15 cellular contexts compared by ENCODE assay signal in the genomic region with DNA sequence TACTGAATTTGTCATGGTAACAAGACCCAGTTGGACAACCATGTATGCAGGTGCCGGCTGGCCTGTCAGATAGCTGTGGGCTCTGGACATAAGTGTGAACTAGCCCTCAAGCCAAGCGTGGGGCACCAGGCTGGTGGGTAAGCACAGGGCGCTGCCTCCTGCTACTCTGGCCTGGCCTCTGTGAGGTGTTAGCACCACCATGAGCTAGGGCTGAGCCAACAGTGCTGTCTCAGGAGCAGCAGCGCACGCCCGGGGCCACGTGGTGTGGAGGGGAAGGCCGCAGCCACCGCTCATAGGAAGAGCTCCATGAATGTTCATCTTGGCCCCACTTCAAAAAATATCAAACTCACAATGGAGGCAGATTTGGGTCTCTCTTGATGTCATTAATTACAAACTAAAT. TPM values are rescaled to one million over a fixed set of nuclear protein-coding genes. Genes with fewer than 3 reads are reported as not detected.
DNase-seq lines count a peak whose midpoint lies in the region; ATAC-seq and TF ChIP-seq lines count a peak whose summit lies in the region.
"Had no signal": no experiment of that assay in that cellular context is flagged by ENCODE, and none has a peak within 500 bp of the region (broad histone marks: within the 10 kb centered on the region; RNA-seq: fewer than 3 reads in every experiment).

No MANE protein-coding gene starts in this region.

- no peaks in the 10 kb centered on the region for H3K36me3 ChIP-seq in prostate gland

- H3K4me1 ChIP-seq in prostate gland (replicated peaks): peaks cover 21% of the 10 kb centered on the region

- no peak overlapping the region for H3K4me3 ChIP-seq in prostate gland
- H3K4me3 ChIP-seq: A549, GM12878, GM23248, upper lobe of left lung had no signal

- no peaks in the 10 kb centered on the region for H3K9me3 Mint-ChIP-seq in activated CD8-positive, alpha-beta memory T cell treated with anti-CD3 and anti-CD28 coated beads, Interleukin-2, amount 10 ng/mL, durations not matched to agents 7 days and 5 days (ENCODE audit: low read depth)
- no peaks in the 10 kb centered on the region for H3K9me3 Mint-ChIP-seq in activated CD4-positive, alpha-beta T cell treated with anti-CD3 and anti-CD28 coated beads, Interleukin-2, amount 10 ng/mL, durations not matched to agents 7 days and 5 days
- H3K9me3 Mint-ChIP-seq: naive B cell had no signal

- no peak overlapping the region for H3K27ac Mint-ChIP-seq in activated CD8-positive, alpha-beta memory T cell treated with anti-CD3 and anti-CD28 coated beads, Interleukin-2, amount 10 ng/mL, durations not matched to agents 7 days and 5 days
- peak overlapping the region; percentile 78 for H3K27ac Mint-ChIP-seq in activated CD4-positive, alpha-beta T cell treated with anti-CD3 and anti-CD28 coated beads, Interleukin-2, amount 10 ng/mL, durations not matched to agents 7 days and 5 days

- POLR2A ChIA-PET in activated CD4-positive, alpha-beta T cell treated with anti-CD3 and anti-CD28 coated beads, Interleukin-2, amount 10 ng/mL, durations not matched to agents 7 days and 5 days (lab: Charles Lee): no interaction called here

- no peak for ATAC-seq in activated CD8-positive, alpha-beta memory T cell treated with anti-CD3 and anti-CD28 coated beads, Interleukin-2, amount 10 ng/mL, durations not matched to agents 7 days and 5 days
- ATAC-seq: A549, GM12878 had no signal

- H3K36me3 Mint-ChIP-seq in activated CD8-positive, alpha-beta memory T cell treated with anti-CD3 and anti-CD28 coated beads, Interleukin-2, amount 10 ng/mL, durations not matched to agents 7 days and 5 days: no peaks in the 10 kb centered on the region
- peaks cover 6% of the 10 kb centered on the region for H3K36me3 Mint-ChIP-seq in activated CD4-positive, alpha-beta T cell treated with anti-CD3 and anti-CD28 coated beads, Interleukin-2, amount 10 ng/mL, durations not matched to agents 7 days and 5 days (ENCODE audit: low read depth)
- H3K36me3 Mint-ChIP-seq: naive B cell had no signal

- CTCF ChIA-PET in activated CD8-positive, alpha-beta memory T cell treated with anti-CD3 and anti-CD28 coated beads, Interleukin-2, amount 10 ng/mL, durations not matched to agents 7 days and 5 days (lab: Charles Lee): interaction anchor here (1.1 to 1.6 kb wide), 3 partner anchors 20 to 57 kb away, joined by 3 to 5 read pairs (median 3); no protein-coding TSS in a partner anchor
- CTCF ChIA-PET in activated CD4-positive, alpha-beta T cell treated with anti-CD3 and anti-CD28 coated beads, Interleukin-2, amount 10 ng/mL, durations not matched to agents 7 days and 5 days (lab: Charles Lee): interaction anchor here (0.5 to 2.0 kb wide), 3 partner anchors 16 to 160 kb away, joined by 3 to 11 read pairs (median 7); no protein-coding TSS in a partner anchor

- H3K27me3 ChIP-seq in prostate gland (replicated peaks; ENCODE audit: insufficient read depth): no peaks in the 10 kb centered on the region
- H3K27me3 ChIP-seq: upper lobe of left lung had no signal

- peak; percentile 54 for DNase-seq in activated CD8-positive, alpha-beta memory T cell treated with anti-CD3 and anti-CD28 coated beads, Interleukin-2, amount 50 U/mL, for 4 hours
- DNase-seq in activated CD8-positive, alpha-beta memory T cell treated with anti-CD3 and anti-CD28 coated beads, Interleukin-2, amount 10 ng/mL, durations not matched to agents 7 days and 5 days: no peak
- DNase-seq in activated CD4-positive, alpha-beta T cell treated with anti-CD3 and anti-CD28 coated beads, Interleukin-2, amount 10 ng/mL, durations not matched to agents 7 days and 5 days: no peak
- DNase-seq in effector CD4-positive, alpha-beta T cell: peak; percentile 17
- peak in 2 of 3 donors; percentile 34 to 38 for DNase-seq in stimulated activated CD4-positive, alpha-beta T cell treated with anti-CD3 and anti-CD28 coated beads, TNF-alpha, amount 100 ng/mL, for 48 hours (ENCODE audit: low read depth in 3 of 3)
- DNase-seq in NCI-H146 treated with DMSO at 0.1 percent for 48 hours (lab: John Stamatoyannopoulos, UW; ENCODE audit: unreplicated experiment) (no peak), activated gamma-delta T cell treated with Interleukin-2 at 50 U/mL for 16 hours (no peak), prostate gland (ENCODE audit: low spot score) (no peak)
- DNase-seq: GM23248, MV-4-11, naive B cell, NCI-H446 treated with DMSO at 0.1 percent for 48 hours had no signal

- no peak for TF ChIP-seq POLR2A in prostate gland (IDR thresholded peaks at IDR 0.05)

- H3K9me3 ChIP-seq in prostate gland: no peaks in the 10 kb centered on the region
- H3K9me3 ChIP-seq: A549, upper lobe of left lung had no signal

- H3K27ac ChIP-seq in prostate gland: no peak overlapping the region
- H3K27ac ChIP-seq: GM23248, upper lobe of left lung had no signal

- WGBS in prostate gland: 97% methylated on average over 9 of the region's 9 CpGs

- H3K4me1 Mint-ChIP-seq in activated CD8-positive, alpha-beta memory T cell treated with anti-CD3 and anti-CD28 coated beads, Interleukin-2, amount 10 ng/mL, durations not matched to agents 7 days and 5 days: peaks cover 31% of the 10 kb centered on the region
- peaks cover 67% of the 10 kb centered on the region for H3K4me1 Mint-ChIP-seq in activated CD4-positive, alpha-beta T cell treated with anti-CD3 and anti-CD28 coated beads, Interleukin-2, amount 10 ng/mL, durations not matched to agents 7 days and 5 days

- TF ChIP-seq CTCF in prostate gland (IDR thresholded peaks at IDR 0.05): no peak

- intact Hi-C loops in prostate gland (cut with DNase I): no loop called here

- H3K4me3 Mint-ChIP-seq in activated CD8-positive, alpha-beta memory T cell treated with anti-CD3 and anti-CD28 coated beads, Interleukin-2, amount 10 ng/mL, durations not matched to agents 7 days and 5 days: no peak overlapping the region
- no peak overlapping the region for H3K4me3 Mint-ChIP-seq in activated CD4-positive, alpha-beta T cell treated with anti-CD3 and anti-CD28 coated beads, Interleukin-2, amount 10 ng/mL, durations not matched to agents 7 days and 5 days

- H3K27me3 Mint-ChIP-seq in activated CD8-positive, alpha-beta memory T cell treated with anti-CD3 and anti-CD28 coated beads, Interleukin-2, amount 10 ng/mL, durations not matched to agents 7 days and 5 days: no peaks in the 10 kb centered on the region
- H3K27me3 Mint-ChIP-seq in activated CD4-positive, alpha-beta T cell treated with anti-CD3 and anti-CD28 coated beads, Interleukin-2, amount 10 ng/mL, durations not matched to agents 7 days and 5 days: no peaks in the 10 kb centered on the region
- H3K27me3 Mint-ChIP-seq: naive B cell had no signal

RNA-seq across cellular contexts. Expression of a gene that starts 35.3 kb away (rescaled TPM):
- 10 to 100 TPM; 13.7 to 14.7 TPM for total RNA-seq in activated CD8-positive, alpha-beta memory T cell treated with anti-CD3 and anti-CD28 coated beads, Interleukin-2, amount 10 ng/mL, durations not matched to agents 7 days and 5 days
- 1 to 10 TPM; 5.3 to 7.3 TPM for total RNA-seq in activated CD4-positive, alpha-beta T cell treated with anti-CD3 and anti-CD28 coated beads, Interleukin-2, amount 10 ng/mL, durations not matched to agents 7 days and 5 days
- 10 to 100 TPM in 1 of 2 donors, 1 to 10 TPM in 1; 5.6 to 12.0 TPM for total RNA-seq in prostate gland

RNA-seq across cellular contexts. Expression of a gene that starts 35.3 kb away (rescaled TPM):
- 10 to 100 TPM; 12.8 to 15.9 TPM for total RNA-seq in activated CD8-positive, alpha-beta memory T cell treated with anti-CD3 and anti-CD28 coated beads, Interleukin-2, amount 10 ng/mL, durations not matched to agents 7 days and 5 days
- 10 to 100 TPM; 21.4 to 21.5 TPM for total RNA-seq in activated CD4-positive, alpha-beta T cell treated with anti-CD3 and anti-CD28 coated beads, Interleukin-2, amount 10 ng/mL, durations not matched to agents 7 days and 5 days
- total RNA-seq in prostate gland: 10 to 100 TPM; 15.7 to 41.9 TPM

RNA-seq across cellular contexts. Expression of a gene that starts 51.6 kb away (rescaled TPM):
- total RNA-seq in activated CD8-positive, alpha-beta memory T cell treated with anti-CD3 and anti-CD28 coated beads, Interleukin-2, amount 10 ng/mL, durations not matched to agents 7 days and 5 days: 10 to 100 TPM; 92.6 to 95.3 TPM
- 10 to 100 TPM; 71.8 to 74.8 TPM for total RNA-seq in activated CD4-positive, alpha-beta T cell treated with anti-CD3 and anti-CD28 coated beads, Interleukin-2, amount 10 ng/mL, durations not matched to agents 7 days and 5 days
- total RNA-seq in prostate gland: 100 to 1,000 TPM; 456 to 513 TPM

RNA-seq across cellular contexts. Expression of a gene that starts 51.7 kb away (rescaled TPM):
- total RNA-seq in activated CD8-positive, alpha-beta memory T cell treated with anti-CD3 and anti-CD28 coated beads, Interleukin-2, amount 10 ng/mL, durations not matched to agents 7 days and 5 days: 10 to 100 TPM; 20.5 to 23.1 TPM
- 10 to 100 TPM; 19.3 to 21.9 TPM for total RNA-seq in activated CD4-positive, alpha-beta T cell treated with anti-CD3 and anti-CD28 coated beads, Interleukin-2, amount 10 ng/mL, durations not matched to agents 7 days and 5 days
- 10 to 100 TPM; 62.1 to 84.5 TPM for total RNA-seq in prostate gland

Comparison
In these comparisons a context has a peak if more than half of its experiments do, and no peak if none do; other contexts are left out.
1. DNase-seq: peak in activated CD8-positive, alpha-beta memory T cell treated with anti-CD3 and anti-CD28 coated beads, Interleukin-2, amount 50 U/mL, for 4 hours (single experiment), effector CD4-positive, alpha-beta T cell (single experiment) and stimulated activated CD4-positive, alpha-beta T cell treated with anti-CD3 and anti-CD28 coated beads, TNF-alpha, amount 100 ng/mL, for 48 hours (2 of 3); none in activated CD8-positive, alpha-beta memory T cell treated with anti-CD3 and anti-CD28 coated beads, Interleukin-2, amount 10 ng/mL, durations not matched to agents 7 days and 5 days (single experiment), activated CD4-positive, alpha-beta T cell treated with anti-CD3 and anti-CD28 coated beads, Interleukin-2, amount 10 ng/mL, durations not matched to agents 7 days and 5 days (single experiment), NCI-H146 treated with DMSO at 0.1 percent for 48 hours (single experiment), activated gamma-delta T cell treated with Interleukin-2 at 50 U/mL for 16 hours (single experiment) and prostate gland (single experiment).
2. RNA of a gene that starts 51.6 kb away (total RNA-seq): 456 to 513 TPM in prostate gland; 92.6 to 95.3 TPM in activated CD8-positive, alpha-beta memory T cell treated with anti-CD3 and anti-CD28 coated beads, Interleukin-2, amount 10 ng/mL, durations not matched to agents 7 days and 5 days and 71.8 to 74.8 TPM in activated CD4-positive, alpha-beta T cell treated with anti-CD3 and anti-CD28 coated beads, Interleukin-2, amount 10 ng/mL, durations not matched to agents 7 days and 5 days; every median in the first group is over 4 times any median in the second.